21 cellular contexts compared by ENCODE assay signal in the genomic region with DNA sequence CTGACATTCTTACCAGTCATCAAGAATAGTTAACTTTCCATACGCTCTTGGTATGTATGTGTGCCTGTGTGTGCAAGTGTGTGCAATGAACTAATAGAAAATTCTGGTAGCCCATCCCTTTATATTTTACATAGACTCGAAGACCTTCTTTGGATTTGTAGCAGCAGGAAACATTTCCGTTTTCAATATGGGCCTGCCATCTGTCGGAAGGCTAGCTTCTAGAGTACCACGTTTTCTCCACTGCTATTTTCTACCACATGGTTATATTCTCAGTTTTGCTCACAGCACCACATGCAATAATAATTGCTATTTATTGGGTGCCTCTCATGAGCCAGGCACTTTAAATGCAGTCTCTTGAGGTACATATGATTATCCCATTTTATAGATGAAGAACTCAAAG. TPM values are rescaled to one million over a fixed set of nuclear protein-coding genes. Genes with fewer than 3 reads are reported as not detected.
A peak's percentile ranks its signal among the peaks of the same experiment; 100 is the strongest.
DNase-seq lines count a peak whose midpoint lies in the region; ATAC-seq and TF ChIP-seq lines count a peak whose summit lies in the region.
"Had no signal": no experiment of that assay in that cellular context is flagged by ENCODE, and none has a peak within 500 bp of the region (broad histone marks: within the 10 kb centered on the region; RNA-seq: fewer than 3 reads in every experiment).

No MANE protein-coding gene starts in this region.

- H3K27me3 ChIP-seq in endocrine pancreas (ENCODE audit: control insufficient read depth, insufficient read depth, low read length) (no peaks in the 10 kb centered on the region), vagina (no peaks in the 10 kb centered on the region), left lung (no peaks in the 10 kb centered on the region)
- H3K27me3 ChIP-seq: BLaER1 treated with 17β-estradiol and CSF1 and Interleukin-3, amounts not matched to agents 10 nM and 100 nM had no signal

- peak overlapping the region; percentile 45 for H3K27ac ChIP-seq in 22Rv1
- H3K27ac ChIP-seq in vagina = no peak overlapping the region
- H3K27ac ChIP-seq in left lung = no peak overlapping the region
- H3K27ac ChIP-seq: BLaER1 treated with 17β-estradiol and CSF1 and Interleukin-3, amounts not matched to agents 10 nM and 100 nM; C4-2B had no signal

- in situ Hi-C loops in G401 (cut with HindIII; ENCODE audit: low sequenced_read_pairs) = no loop called here

- TF ChIP-seq CTCF in 22Rv1 (IDR thresholded peaks at IDR 0.05) (no peak), vagina (IDR thresholded peaks at IDR 0.05) (no peak), left lung (IDR thresholded peaks at IDR 0.05) (no peak)

- DNase-seq in G401 (ENCODE audit: low spot score) (peak; percentile 65), cerebellar cortex (ENCODE audit: low spot score) (peak; percentile 58), vagina (ENCODE audit: extremely low spot score in 2 of 2) (no peak), DMS 273 treated with DMSO at 0.1 percent for 48 hours (lab: John Stamatoyannopoulos, UW) (no peak), left lung (no peak)
- DNase-seq: 8988T; Caco-2; Calu3; CD4-positive, alpha-beta T cell; CD8-positive, alpha-beta T cell; DMS153; DMS53; DMS79; DND-41; EL; GF-D8 had no signal

- H3K4me1 ChIP-seq in endocrine pancreas (ENCODE audit: control insufficient read depth, insufficient read depth, low read length) (no peaks in the 10 kb centered on the region), vagina (no peaks in the 10 kb centered on the region), left lung (no peaks in the 10 kb centered on the region)
- H3K4me1 ChIP-seq: Caco-2 had no signal

- intact Hi-C loops in vagina (cut with DNase I) = no loop called here
- intact Hi-C loops in left lung (cut with DNase I) = no loop called here

- H3K9me3 ChIP-seq in endocrine pancreas (ENCODE audit: control insufficient read depth, low read length) (no peaks in the 10 kb centered on the region), vagina (no peaks in the 10 kb centered on the region), left lung (no peaks in the 10 kb centered on the region)
- H3K9me3 ChIP-seq: BLaER1 treated with 17β-estradiol and CSF1 and Interleukin-3, amounts not matched to agents 10 nM and 100 nM; Caco-2 had no signal

- no peak for ATAC-seq in left lung
- ATAC-seq: CD8-positive, alpha-beta T cell had no signal

- H3K4me3 ChIP-seq in endocrine pancreas (ENCODE audit: control insufficient read depth, insufficient read depth, low read length) = peak overlapping the region; percentile 5
- H3K4me3 ChIP-seq in vagina = no peak overlapping the region
- H3K4me3 ChIP-seq in left lung = no peak overlapping the region
- H3K4me3 ChIP-seq: BLaER1 treated with 17β-estradiol and CSF1 and Interleukin-3, amounts not matched to agents 10 nM and 100 nM had no signal

- no peak overlapping the region for H3K9ac ChIP-seq in endocrine pancreas (ENCODE audit: control insufficient read depth, insufficient read depth, low read length)
- H3K9ac ChIP-seq: BLaER1 treated with 17β-estradiol and CSF1 and Interleukin-3, amounts not matched to agents 10 nM and 100 nM had no signal

- H3K36me3 ChIP-seq in endocrine pancreas (ENCODE audit: control insufficient read depth, insufficient read depth, low read length) = no peaks in the 10 kb centered on the region
- no peaks in the 10 kb centered on the region for H3K36me3 ChIP-seq in vagina
- no peaks in the 10 kb centered on the region for H3K36me3 ChIP-seq in left lung
- H3K36me3 ChIP-seq: BLaER1 treated with 17β-estradiol and CSF1 and Interleukin-3, amounts not matched to agents 10 nM and 100 nM had no signal

- TF ChIP-seq POLR2A in vagina (IDR thresholded peaks at IDR 0.05) = no peak

RNA-seq across cellular contexts. Expression of a gene that starts 47.9 kb away (rescaled TPM):
- not detected in 2 replicates for total RNA-seq in G401 (2014; rRNA removed; shearing (Covaris generic))
- 3.4 TPM for total RNA-seq in vagina
- under 1 TPM; 0.35 to 0.81 TPM for total RNA-seq in left lung
- total RNA-seq: B cell; Caco-2; Calu3; CD4-positive, alpha-beta T cell; CD8-positive, alpha-beta T cell had no signal

Comparison
In these comparisons a context has a peak if more than half of its experiments do, and no peak if none do; other contexts are left out.
1. DNase-seq: peak in G401 (single experiment) and cerebellar cortex (single experiment); none in vagina (0 of 2), DMS 273 treated with DMSO at 0.1 percent for 48 hours (single experiment) and left lung (0 of 2).